21 cellular contexts compared by ENCODE assay signal in the genomic region with DNA sequence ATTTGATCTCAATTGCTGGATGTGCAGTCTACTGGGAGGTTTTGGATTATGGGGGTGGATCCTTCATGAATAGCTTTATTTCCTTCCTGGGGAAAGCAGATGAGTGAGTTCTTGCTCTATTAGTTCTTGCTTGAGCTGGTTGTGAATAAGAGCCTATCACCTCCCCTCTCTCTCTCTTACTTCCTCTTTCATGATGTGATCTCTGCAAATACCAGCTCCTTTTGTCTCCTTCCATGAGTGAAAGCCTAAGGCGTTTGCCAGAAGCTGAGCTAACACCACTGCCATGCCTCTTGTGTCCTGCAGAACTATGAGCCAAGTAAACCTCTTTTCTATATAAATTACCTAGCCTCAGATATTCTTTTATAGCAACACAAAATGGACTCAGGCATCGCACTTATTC.
DNase-seq lines count a peak whose midpoint lies in the region; ATAC-seq and TF ChIP-seq lines count a peak whose summit lies in the region.
"Had no signal": no experiment of that assay in that cellular context is flagged by ENCODE, and none has a peak within 500 bp of the region (broad histone marks: within the 10 kb centered on the region; RNA-seq: fewer than 3 reads in every experiment).

No MANE protein-coding gene starts in this region.

- no peak for TF ChIP-seq CTCF in tibial artery (IDR thresholded peaks at IDR 0.05)

- H3K27me3 ChIP-seq in iPS DF 6.9 (ENCODE audit: control insufficient read depth, insufficient read depth, low read length) = no peaks in the 10 kb centered on the region
- H3K27me3 ChIP-seq in tibial artery = no peaks in the 10 kb centered on the region

- WGBS in iPS DF 6.9 (ENCODE audit: insufficient coverage, insufficient read length) = no CpG with 5 or more reads among the region's 2 CpGs

- H3K4me1 Mint-ChIP-seq in activated naive CD8-positive, alpha-beta T cell treated with anti-CD3 and anti-CD28 coated beads, Interleukin-2, amount 50 U/mL, for 24 hours = no peaks in the 10 kb centered on the region
- H3K4me1 Mint-ChIP-seq: activated CD4-positive, alpha-beta T cell treated with anti-CD3 and anti-CD28 coated beads for 36 hours; nephron had no signal

- H3K27ac Mint-ChIP-seq in activated naive CD8-positive, alpha-beta T cell treated with anti-CD3 and anti-CD28 coated beads, Interleukin-2, amount 50 U/mL, for 24 hours = no peak overlapping the region
- H3K27ac Mint-ChIP-seq: activated CD4-positive, alpha-beta T cell treated with anti-CD3 and anti-CD28 coated beads for 36 hours; activated naive CD4-positive, alpha-beta T cell treated with anti-CD3 and anti-CD28 coated beads for 36 hours; dendritic cell treated with granulocyte-macrophage colony-stimulating factor and Interleukin-4, amounts not matched to agents 40 ng/mL and 50 ng/mL, for 4 days; nephron had no signal

- H3K27me3 Mint-ChIP-seq in activated naive CD8-positive, alpha-beta T cell treated with anti-CD3 and anti-CD28 coated beads, Interleukin-2, amount 50 U/mL, for 24 hours = no peaks in the 10 kb centered on the region
- H3K27me3 Mint-ChIP-seq: dendritic cell treated with granulocyte-macrophage colony-stimulating factor and Interleukin-4, amounts not matched to agents 40 ng/mL and 50 ng/mL, for 4 days had no signal

- H3K4me1 ChIP-seq in iPS DF 6.9 (ENCODE audit: control insufficient read depth, insufficient read depth, low read length) = no peaks in the 10 kb centered on the region
- H3K4me1 ChIP-seq in tibial artery = no peaks in the 10 kb centered on the region

- no peaks in the 10 kb centered on the region for H3K9me3 ChIP-seq in iPS DF 6.9 (ENCODE audit: control insufficient read depth, insufficient read depth, low read length)
- no peaks in the 10 kb centered on the region for H3K9me3 ChIP-seq in tibial artery

- intact Hi-C loops in tibial artery (cut with DNase I; ENCODE audit: low total_unique reads) = no loop called here

- peak; percentile 74 for DNase-seq in DMS53 (lab: John Stamatoyannopoulos, UW)
- peak; percentile 8 for DNase-seq in KBM-7
- peak; percentile 30 for DNase-seq in OCI-M1 (lab: John Stamatoyannopoulos, UW)
- peak; percentile 1 for DNase-seq in iPS DF 6.9 (ENCODE audit: low read depth, low spot score)
- no peak for DNase-seq in activated naive CD8-positive, alpha-beta T cell treated with anti-CD3 and anti-CD28 coated beads, Interleukin-2, amount 50 U/mL, for 24 hours
- no peak for DNase-seq in tibial artery
- no peak for DNase-seq in HuH-7.5 (ENCODE audit: low spot score)
- DNase-seq: activated CD4-positive, alpha-beta T cell treated with anti-CD3 and anti-CD28 coated beads for 36 hours; activated CD8-positive, alpha-beta memory T cell treated with anti-CD3 and anti-CD28 coated beads for 24 hours; activated naive CD4-positive, alpha-beta T cell treated with anti-CD3 and anti-CD28 coated beads for 36 hours; activated T-cell treated with anti-CD3 and anti-CD28 coated beads, Interleukin-2, amount 50 U/mL, for 4 hours; aorta; caudate nucleus; GF-D8; left ventricle myocardium superior; NCI-H1105 treated with DMSO at 0.1 percent for 48 hours; NCI-H526; SHP77 treated with DMSO at 0.1 percent for 48 hours had no signal

- no peaks in the 10 kb centered on the region for H3K36me3 Mint-ChIP-seq in activated naive CD8-positive, alpha-beta T cell treated with anti-CD3 and anti-CD28 coated beads, Interleukin-2, amount 50 U/mL, for 24 hours (ENCODE audit: low read depth)

- H3K36me3 ChIP-seq in iPS DF 6.9 (ENCODE audit: control insufficient read depth, insufficient read depth, low read length) = no peaks in the 10 kb centered on the region
- no peaks in the 10 kb centered on the region for H3K36me3 ChIP-seq in tibial artery

- H3K27ac ChIP-seq in iPS DF 6.9 (ENCODE audit: low read length) = no peak overlapping the region
- no peak overlapping the region for H3K27ac ChIP-seq in tibial artery
- H3K27ac ChIP-seq: C4-2B had no signal

- in situ Hi-C loops in KBM-7 (cut with MboI; ENCODE audit: low pct_unique_long_range_greater_than_20kb, low sequenced_read_pairs) = no loop called here

- peaks cover 4% of the 10 kb centered on the region for H3K9me3 Mint-ChIP-seq in activated naive CD8-positive, alpha-beta T cell treated with anti-CD3 and anti-CD28 coated beads, Interleukin-2, amount 50 U/mL, for 24 hours

- H3K4me3 Mint-ChIP-seq in activated naive CD8-positive, alpha-beta T cell treated with anti-CD3 and anti-CD28 coated beads, Interleukin-2, amount 50 U/mL, for 24 hours = no peak overlapping the region
- H3K4me3 Mint-ChIP-seq: activated CD4-positive, alpha-beta T cell treated with anti-CD3 and anti-CD28 coated beads for 36 hours; activated naive CD4-positive, alpha-beta T cell treated with anti-CD3 and anti-CD28 coated beads for 36 hours; activated T-cell treated with anti-CD3 and anti-CD28 coated beads, Interleukin-2, amount 50 U/mL, for 4 hours; dendritic cell treated with granulocyte-macrophage colony-stimulating factor and Interleukin-4, amounts not matched to agents 40 ng/mL and 50 ng/mL, for 4 days; nephron had no signal

- no peak for ATAC-seq in activated naive CD8-positive, alpha-beta T cell treated with anti-CD3 and anti-CD28 coated beads, Interleukin-2, amount 50 U/mL, for 24 hours
- ATAC-seq: activated CD4-positive, alpha-beta T cell treated with anti-CD3 and anti-CD28 coated beads for 36 hours; activated T-cell treated with anti-CD3 and anti-CD28 coated beads, Interleukin-2, amount 50 U/mL, for 4 hours; left ventricle myocardium superior had no signal

- H3K4me3 ChIP-seq in iPS DF 6.9 (ENCODE audit: low read length) = no peak overlapping the region
- no peak overlapping the region for H3K4me3 ChIP-seq in tibial artery

Comparison
In these comparisons a context has a peak if more than half of its experiments do, and no peak if none do; other contexts are left out.
1. DNase-seq: peak in DMS53 (single experiment), KBM-7 (single experiment), OCI-M1 (single experiment) and iPS DF 6.9 (single experiment); none in activated naive CD8-positive, alpha-beta T cell treated with anti-CD3 and anti-CD28 coated beads, Interleukin-2, amount 50 U/mL, for 24 hours (single experiment), tibial artery (0 of 2) and HuH-7.5 (single experiment).